ENCODE assay signal across 32 cellular contexts in the genomic region with DNA sequence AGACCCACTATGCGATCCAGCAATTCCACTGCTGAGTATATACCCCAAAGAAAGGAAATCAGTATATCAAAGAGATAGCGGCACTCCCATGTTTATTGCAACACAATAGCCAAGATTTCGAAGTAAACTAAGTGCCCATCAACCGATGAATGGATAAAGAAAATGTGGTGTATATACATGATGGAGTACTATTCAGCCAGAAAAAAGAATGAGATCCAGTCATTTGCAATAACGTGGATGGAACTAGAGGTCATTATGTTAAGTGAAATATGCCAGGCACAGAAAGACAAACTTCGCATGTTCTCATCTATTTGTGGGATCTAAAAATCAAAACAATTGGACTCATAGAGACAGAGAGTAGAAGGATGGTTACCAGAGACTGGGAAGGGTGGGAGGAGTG.
"Had no signal": no experiment of that assay in that cellular context is flagged by ENCODE, and none has a peak within 500 bp of the region (broad histone marks: within the 10 kb centered on the region; RNA-seq: fewer than 3 reads in every experiment).

No MANE protein-coding gene starts in this region.

- H3K27me3 Mint-ChIP-seq: activated CD4-positive, alpha-beta T cell treated with anti-CD3 and anti-CD28 coated beads, Interleukin-2, amount 10 ng/mL, durations not matched to agents 24 days and 14 days; activated CD8-positive, alpha-beta memory T cell treated with anti-CD3 and anti-CD28 coated beads, Interleukin-2, amount 10 ng/mL, durations not matched to agents 7 days and 5 days; activated naive CD8-positive, alpha-beta T cell treated with anti-CD3 and anti-CD28 coated beads for 36 hours; activated T-cell treated with anti-CD3 and anti-CD28 coated beads, Interleukin-2, amount 50 U/mL, for 24 hours; T-cell had no signal

- H3K4me1 Mint-ChIP-seq: activated B cell treated with CpG ODN at 0.5 μM for 24 hours had no signal

- H3K27ac Mint-ChIP-seq: activated B cell treated with CpG ODN at 0.5 μM for 24 hours; activated CD4-positive, alpha-beta memory T cell treated with anti-CD3 and anti-CD28 coated beads, Interleukin-2, amount 10 ng/mL, durations not matched to agents 7 days and 5 days; activated CD4-positive, alpha-beta T cell treated with anti-CD3 and anti-CD28 coated beads, Interleukin-2, amount 10 ng/mL, durations not matched to agents 24 days and 14 days; activated CD8-positive, alpha-beta memory T cell treated with anti-CD3 and anti-CD28 coated beads, Interleukin-2, amount 10 ng/mL, durations not matched to agents 7 days and 5 days; activated CD8-positive, alpha-beta T cell treated with anti-CD3 and anti-CD28 coated beads, Interleukin-2, amount 10 ng/mL, durations not matched to agents 7 days and 5 days; activated naive CD4-positive, alpha-beta T cell treated with anti-CD3 and anti-CD28 coated beads for 36 hours; activated naive CD4-positive, alpha-beta T cell treated with anti-CD3 and anti-CD28 coated beads, Interleukin-2, amount 50 U/mL, for 72 hours; activated naive CD8-positive, alpha-beta T cell treated with anti-CD3 and anti-CD28 coated beads for 36 hours; activated T-cell treated with anti-CD3 and anti-CD28 coated beads, Interleukin-2, amount 50 U/mL, for 24 hours; activated T-helper 2 cell treated with anti-CD3 and anti-CD28 coated beads, Interferon-gamma antibody, Interleukin-2, Interleukin-4, amounts not matched to agents 10 μg/mL and 5 μg/mL and 100 μg/mL, durations not matched to agents 14 hours and 24 hours and 36 hours; T-helper 2 cell treated with Interferon-gamma antibody and Interleukin-4, amounts not matched to agents 5 μg/mL and 100 μg/mL, for 36 hours had no signal

- H3K9me3 Mint-ChIP-seq: activated B cell treated with CpG ODN at 0.5 μM for 24 hours; activated CD4-positive, alpha-beta memory T cell treated with anti-CD3 and anti-CD28 coated beads, Interleukin-2, amount 10 ng/mL, durations not matched to agents 7 days and 5 days; activated CD4-positive, alpha-beta T cell treated with anti-CD3 and anti-CD28 coated beads, Interleukin-2, amount 10 ng/mL, durations not matched to agents 24 days and 14 days; activated naive CD4-positive, alpha-beta T cell treated with anti-CD3 and anti-CD28 coated beads for 36 hours; activated naive CD4-positive, alpha-beta T cell treated with anti-CD3 and anti-CD28 coated beads, Interleukin-2, amount 50 U/mL, for 72 hours; activated naive CD8-positive, alpha-beta T cell treated with anti-CD3 and anti-CD28 coated beads for 36 hours; activated T-cell treated with anti-CD3 and anti-CD28 coated beads, Interleukin-2, amount 50 U/mL, for 24 hours; activated T-helper 2 cell treated with anti-CD3 and anti-CD28 coated beads, Interferon-gamma antibody, Interleukin-2, Interleukin-4, amounts not matched to agents 10 μg/mL and 5 μg/mL and 100 μg/mL, durations not matched to agents 14 hours and 24 hours and 36 hours; T-cell; T-helper 2 cell treated with Interferon-gamma antibody and Interleukin-4, amounts not matched to agents 5 μg/mL and 100 μg/mL, for 36 hours had no signal

- DNase-seq: activated B cell treated with CpG ODN at 0.5 μM for 24 hours; activated CD4-positive, alpha-beta memory T cell treated with anti-CD3 and anti-CD28 coated beads, Interleukin-2, amount 10 ng/mL, durations not matched to agents 7 days and 5 days; activated CD4-positive, alpha-beta T cell treated with anti-CD3 and anti-CD28 coated beads for 4 hours; activated CD4-positive, alpha-beta T cell treated with anti-CD3 and anti-CD28 coated beads, Interleukin-2, amount 10 ng/mL, durations not matched to agents 24 days and 14 days; activated CD4-positive, alpha-beta T cell treated with anti-CD3 and anti-CD28 coated beads, Interleukin-2, amount 50 U/mL, for 1 hour; activated CD4-positive, alpha-beta T cell treated with anti-CD3 and anti-CD28 coated beads, Interleukin-2, amount 50 U/mL, for 4 hours; activated CD4-positive, CD25-positive, alpha-beta regulatory T cell treated with anti-CD3 and anti-CD28 coated beads, Interleukin-2, amount 50 U/mL, for 72 hours; activated CD8-positive, alpha-beta memory T cell treated with anti-CD3 and anti-CD28 coated beads for 24 hours; activated CD8-positive, alpha-beta memory T cell treated with anti-CD3 and anti-CD28 coated beads, Interleukin-2, amount 10 ng/mL, durations not matched to agents 7 days and 5 days; activated CD8-positive, alpha-beta memory T cell treated with anti-CD3 and anti-CD28 coated beads, Interleukin-2, amount 50 U/mL, for 48 hours; activated CD8-positive, alpha-beta T cell treated with anti-CD3 and anti-CD28 coated beads, Interleukin-2, amount 10 ng/mL, durations not matched to agents 7 days and 5 days; activated effector memory CD4-positive, alpha-beta T cell treated with Interleukin-2 at 50 U/mL for 16 hours; activated gamma-delta T cell; activated naive CD4-positive, alpha-beta T cell; activated naive CD4-positive, alpha-beta T cell treated with anti-CD3 and anti-CD28 coated beads for 36 hours; activated naive CD4-positive, alpha-beta T cell treated with anti-CD3 and anti-CD28 coated beads, Interleukin-2, amount 50 U/mL, for 16 hours; activated naive CD8-positive, alpha-beta T cell treated with anti-CD3 and anti-CD28 coated beads for 36 hours; activated T-cell treated with anti-CD3 and anti-CD28 coated beads, Interleukin-2, amount 50 U/mL, for 24 hours; activated T-cell treated with anti-CD3 and anti-CD28 coated beads, Interleukin-2, amount 50 U/mL, for 48 hours; adrenal gland; amniotic stem cell; aorta; body of pancreas; brain microvascular endothelial cell; central memory CD4-positive, alpha-beta T cell; T-cell; T-helper 2 cell; T-helper 9 cell had no signal

- ATAC-seq: activated CD8-positive, alpha-beta memory T cell treated with anti-CD3 and anti-CD28 coated beads, Interleukin-2, amount 10 ng/mL, durations not matched to agents 7 days and 5 days; activated CD8-positive, alpha-beta T cell treated with anti-CD3 and anti-CD28 coated beads, Interleukin-2, amount 10 ng/mL, durations not matched to agents 7 days and 5 days; activated naive CD4-positive, alpha-beta T cell treated with anti-CD3 and anti-CD28 coated beads, Interleukin-2, amount 50 U/mL, for 72 hours; body of pancreas; T-cell had no signal

- H3K9me3 ChIP-seq: adrenal gland, body of pancreas, breast epithelium had no signal

- H3K4me3 Mint-ChIP-seq: activated B cell treated with CpG ODN at 0.5 μM for 24 hours; activated CD4-positive, alpha-beta memory T cell treated with anti-CD3 and anti-CD28 coated beads, Interleukin-2, amount 10 ng/mL, durations not matched to agents 7 days and 5 days; activated CD4-positive, alpha-beta T cell treated with anti-CD3 and anti-CD28 coated beads, Interleukin-2, amount 10 ng/mL, durations not matched to agents 24 days and 14 days; activated CD8-positive, alpha-beta memory T cell treated with anti-CD3 and anti-CD28 coated beads, Interleukin-2, amount 10 ng/mL, durations not matched to agents 7 days and 5 days; activated CD8-positive, alpha-beta T cell treated with anti-CD3 and anti-CD28 coated beads, Interleukin-2, amount 10 ng/mL, durations not matched to agents 7 days and 5 days; activated naive CD4-positive, alpha-beta T cell treated with anti-CD3 and anti-CD28 coated beads for 36 hours; activated naive CD8-positive, alpha-beta T cell treated with anti-CD3 and anti-CD28 coated beads for 36 hours; activated T-cell treated with anti-CD3 and anti-CD28 coated beads, Interleukin-2, amount 50 U/mL, for 24 hours; T-cell; T-helper 2 cell treated with Interferon-gamma antibody and Interleukin-4, amounts not matched to agents 5 μg/mL and 100 μg/mL, for 36 hours had no signal

- H3K36me3 Mint-ChIP-seq: activated CD8-positive, alpha-beta memory T cell treated with anti-CD3 and anti-CD28 coated beads, Interleukin-2, amount 10 ng/mL, durations not matched to agents 7 days and 5 days; activated naive CD4-positive, alpha-beta T cell treated with anti-CD3 and anti-CD28 coated beads, Interleukin-2, amount 50 U/mL, for 72 hours; activated naive CD8-positive, alpha-beta T cell treated with anti-CD3 and anti-CD28 coated beads for 36 hours; T-cell had no signal
